Comparison of ENCODE assay signal across 9 cellular contexts in genomic region chrX:44876076-44876475, GRCh38. TPM values are rescaled to one million over a fixed set of nuclear protein-coding genes. Genes with fewer than 3 reads are reported as not detected.
DNase-seq lines count a peak whose midpoint lies in the region; ATAC-seq and TF ChIP-seq lines count a peak whose summit lies in the region.
"Had no signal": no experiment of that assay in that cellular context is flagged by ENCODE, and none has a peak within 500 bp of the region (broad histone marks: within the 10 kb centered on the region; RNA-seq: fewer than 3 reads in every experiment).

No MANE protein-coding gene starts in this region.

- H3K9ac ChIP-seq in adipocyte (ENCODE audit: low read length), result peak overlapping the region; percentile 90

- H3K27ac Mint-ChIP-seq in stimulated activated naive CD8-positive, alpha-beta T cell treated with anti-CD3 and anti-CD28 coated beads, Interleukin-15, Interleukin-2, amounts not matched to agents 100 ng/mL and 50 ng/mL, for 24 hours, result no peak overlapping the region

- H3K36me3 ChIP-seq in adipocyte (ENCODE audit: control insufficient read depth, insufficient read depth, low read length, severe bottlenecking), result no peaks in the 10 kb centered on the region
- no peaks in the 10 kb centered on the region for H3K36me3 ChIP-seq in right lobe of liver

- no peaks in the 10 kb centered on the region for H3K9me3 Mint-ChIP-seq in stimulated activated naive CD8-positive, alpha-beta T cell treated with anti-CD3 and anti-CD28 coated beads, Interleukin-15, Interleukin-2, amounts not matched to agents 100 ng/mL and 50 ng/mL, for 24 hours

- H3K9me3 ChIP-seq in adipocyte (ENCODE audit: control insufficient read depth, low read length) (no peaks in the 10 kb centered on the region), right lobe of liver (no peaks in the 10 kb centered on the region)

- no peak for TF ChIP-seq CTCF in right lobe of liver (IDR thresholded peaks at IDR 0.05)
- no peak for TF ChIP-seq CTCF in RWPE1 (conservative IDR thresholded peaks at IDR 0.05; ENCODE audit: low read depth)

- no peak for TF ChIP-seq POLR2A in right lobe of liver (IDR thresholded peaks at IDR 0.05)

- H3K4me1 ChIP-seq in adipocyte (ENCODE audit: control insufficient read depth, insufficient read depth, low read length) (peaks cover 28% of the 10 kb centered on the region), right lobe of liver (peaks cover 0 to 33% (median 12%) of the 10 kb centered on the region in 4 donors)

- no peaks in the 10 kb centered on the region for H3K27me3 Mint-ChIP-seq in stimulated activated naive CD8-positive, alpha-beta T cell treated with anti-CD3 and anti-CD28 coated beads, Interleukin-15, Interleukin-2, amounts not matched to agents 100 ng/mL and 50 ng/mL, for 24 hours

- H3K36me3 Mint-ChIP-seq in stimulated activated naive CD8-positive, alpha-beta T cell treated with anti-CD3 and anti-CD28 coated beads, Interleukin-15, Interleukin-2, amounts not matched to agents 100 ng/mL and 50 ng/mL, for 24 hours (ENCODE audit: low read depth), result peaks cover 3% of the 10 kb centered on the region

- H3K4me1 Mint-ChIP-seq in stimulated activated naive CD8-positive, alpha-beta T cell treated with anti-CD3 and anti-CD28 coated beads, Interleukin-15, Interleukin-2, amounts not matched to agents 100 ng/mL and 50 ng/mL, for 24 hours (ENCODE audit: low read depth), result peaks cover 31% of the 10 kb centered on the region

- ATAC-seq in stimulated activated naive CD8-positive, alpha-beta T cell treated with anti-CD3 and anti-CD28 coated beads, Interleukin-15, Interleukin-2, amounts not matched to agents 100 U/mL and 50 U/mL, for 24 hours, result no peak
- no peak for ATAC-seq in right lobe of liver
- no peak for ATAC-seq in HG03097 (IDR thresholded peaks at IDR 0.05; ENCODE audit: low FRiP score, unreplicated experiment)
- no peak for ATAC-seq in GM19463 (IDR thresholded peaks at IDR 0.05; ENCODE audit: unreplicated experiment)

- no peak for DNase-seq in stimulated activated naive CD8-positive, alpha-beta T cell treated with anti-CD3 and anti-CD28 coated beads, Interleukin-15, Interleukin-2, amounts not matched to agents 100 U/mL and 50 U/mL, for 24 hours
- DNase-seq in adipocyte (ENCODE audit: low read depth), result peak; percentile 30
- DNase-seq in right lobe of liver, result no peak
- no peak for DNase-seq in NCI-H524 treated with DMSO at 0.1 percent for 48 hours (lab: John Stamatoyannopoulos, UW)
- no peak for DNase-seq in RWPE1 (ENCODE audit: low spot score)
- DNase-seq: GDM1 had no signal

- POLR2A ChIA-PET in RWPE1 (lab: Yijun Ruan, JAX; ENCODE audit: low non-redundant PET), result no interaction called here

- WGBS in right lobe of liver (ENCODE audit: insufficient coverage, low coverage, low lambda C conversion rate, missing lambda C conversion rate), result 37% methylated on average over 4 of the region's 4 CpGs

- intact Hi-C loops in right lobe of liver (cut with DNase I), result no loop called here

- H3K27me3 ChIP-seq in adipocyte (replicated peaks; ENCODE audit: control insufficient read depth, insufficient read depth, low read length) (no peaks in the 10 kb centered on the region), right lobe of liver (no peaks in the 10 kb centered on the region)

- H3K4me3 ChIP-seq in adipocyte (ENCODE audit: low read length), result peak overlapping the region; percentile 88
- H3K4me3 ChIP-seq in right lobe of liver, result peak overlapping the region in 2 of 3 donors; percentile 71 to 87

- CTCF ChIA-PET in RWPE1 (lab: Yijun Ruan, JAX), result no interaction called here

- peak overlapping the region; percentile 96 for H3K4me3 Mint-ChIP-seq in stimulated activated naive CD8-positive, alpha-beta T cell treated with anti-CD3 and anti-CD28 coated beads, Interleukin-15, Interleukin-2, amounts not matched to agents 100 ng/mL and 50 ng/mL, for 24 hours

- H3K27ac ChIP-seq in right lobe of liver (peak overlapping the region in 1 of 3 donors; percentile 99), RWPE1 (no peak overlapping the region)

RNA-seq across cellular contexts. Expression of gene KDM6A, which starts 3.1 kb away (rescaled TPM):
- total RNA-seq in right lobe of liver, result 10 to 100 TPM in 5 of 6 experiments, 1 to 10 TPM in 1; 7.1 to 20.9 (median 15.7) TPM

RNA-seq across cellular contexts. Expression of gene DUSP21, which starts 32.3 kb away (rescaled TPM):
- not detected for total RNA-seq in right lobe of liver
